In genomic region chrX:49992809-49993208, GRCh38 we compare ENCODE assay signal across 25 cellular contexts.
"Had no signal": no experiment of that assay in that cellular context is flagged by ENCODE, and none has a peak within 500 bp of the region (broad histone marks: within the 10 kb centered on the region; RNA-seq: fewer than 3 reads in every experiment).

No MANE protein-coding gene starts in this region.

- H3K9me3 Mint-ChIP-seq: activated CD4-positive, alpha-beta T cell treated with anti-CD3 and anti-CD28 coated beads, Interleukin-2, amount 10 ng/mL, durations not matched to agents 24 days and 14 days; activated naive CD4-positive, alpha-beta T cell treated with anti-CD3 and anti-CD28 coated beads, Interleukin-2, amount 50 U/mL, for 24 hours; memory B cell; natural killer cell; stimulated activated naive CD8-positive, alpha-beta T cell treated with anti-CD3 and anti-CD28 coated beads, Interleukin-15, Interleukin-2, amounts not matched to agents 100 ng/mL and 50 ng/mL, for 24 hours had no signal

- H3K4me3 ChIP-seq: ascending aorta, breast epithelium, skin epidermis, tibial nerve, vagina had no signal

- H3K27ac ChIP-seq: ascending aorta, breast epithelium, neutrophil, skin epidermis, tibial nerve, vagina had no signal

- H3K36me3 ChIP-seq: ascending aorta, breast epithelium, neutrophil, tibial nerve, vagina had no signal

- H3K27ac Mint-ChIP-seq: activated CD4-positive, alpha-beta T cell treated with anti-CD3 and anti-CD28 coated beads, Interleukin-2, amount 10 ng/mL, durations not matched to agents 24 days and 14 days; activated naive CD4-positive, alpha-beta T cell treated with anti-CD3 and anti-CD28 coated beads, Interleukin-2, amount 50 U/mL, for 24 hours; memory B cell; natural killer cell; stimulated activated naive CD8-positive, alpha-beta T cell treated with anti-CD3 and anti-CD28 coated beads, Interleukin-15, Interleukin-2, amounts not matched to agents 100 ng/mL and 50 ng/mL, for 24 hours had no signal

- H3K9me3 ChIP-seq: ascending aorta, breast epithelium, neutrophil, tibial nerve, vagina had no signal

- H3K4me1 ChIP-seq: ascending aorta, breast epithelium, tibial nerve, vagina had no signal

- FAIRE-seq: endothelial cell of umbilical vein, frontal cortex had no signal

- H3K4me3 Mint-ChIP-seq: activated CD4-positive, alpha-beta T cell treated with anti-CD3 and anti-CD28 coated beads, Interleukin-2, amount 10 ng/mL, durations not matched to agents 24 days and 14 days; activated naive CD4-positive, alpha-beta T cell treated with anti-CD3 and anti-CD28 coated beads, Interleukin-2, amount 50 U/mL, for 24 hours; memory B cell; natural killer cell; stimulated activated naive CD8-positive, alpha-beta T cell treated with anti-CD3 and anti-CD28 coated beads, Interleukin-15, Interleukin-2, amounts not matched to agents 100 ng/mL and 50 ng/mL, for 24 hours had no signal

- H3K27me3 Mint-ChIP-seq: activated CD4-positive, alpha-beta T cell treated with anti-CD3 and anti-CD28 coated beads, Interleukin-2, amount 10 ng/mL, durations not matched to agents 24 days and 14 days; activated naive CD4-positive, alpha-beta T cell treated with anti-CD3 and anti-CD28 coated beads, Interleukin-2, amount 50 U/mL, for 24 hours; memory B cell; stimulated activated naive CD8-positive, alpha-beta T cell treated with anti-CD3 and anti-CD28 coated beads, Interleukin-15, Interleukin-2, amounts not matched to agents 100 ng/mL and 50 ng/mL, for 24 hours had no signal

- DNase-seq: activated CD4-positive, alpha-beta T cell treated with anti-CD3 and anti-CD28 coated beads, Interleukin-2, amount 10 ng/mL, durations not matched to agents 24 days and 14 days; activated CD4-positive, CD25-positive, alpha-beta regulatory T cell; activated CD8-positive, alpha-beta memory T cell treated with anti-CD3 and anti-CD28 coated beads for 24 hours; activated CD8-positive, alpha-beta memory T cell treated with anti-CD3 and anti-CD28 coated beads, Interleukin-2, amount 50 U/mL, for 48 hours; activated effector memory CD4-positive, alpha-beta T cell treated with Interleukin-2 at 50 U/mL for 16 hours; activated T-cell treated with anti-CD3 and anti-CD28 coated beads, Interleukin-2, amount 50 U/mL, for 48 hours; dermis blood vessel endothelial cell; effector memory CD4-positive, alpha-beta T cell; kidney glomerular epithelial cell; natural killer cell; posterior cingulate gyrus; retina; T-helper 1 cell; T-helper 9 cell had no signal

- H3K27me3 ChIP-seq: ascending aorta, neutrophil, tibial nerve, vagina had no signal

- H3K36me3 Mint-ChIP-seq: activated naive CD4-positive, alpha-beta T cell treated with anti-CD3 and anti-CD28 coated beads, Interleukin-2, amount 50 U/mL, for 24 hours; natural killer cell had no signal

- ATAC-seq: natural killer cell had no signal

- H3K4me1 Mint-ChIP-seq: activated naive CD4-positive, alpha-beta T cell treated with anti-CD3 and anti-CD28 coated beads, Interleukin-2, amount 50 U/mL, for 24 hours; memory B cell; natural killer cell had no signal
